Comparison of ENCODE assay signal across 8 cellular contexts in genomic region chr3:195909645-195910498, GRCh38. TPM values are rescaled to one million over a fixed set of nuclear protein-coding genes. Genes with fewer than 3 reads are reported as not detected.
DNase-seq lines count a peak whose midpoint lies in the region; ATAC-seq, FAIRE-seq and TF ChIP-seq lines count a peak whose summit lies in the region.

No MANE protein-coding gene starts in this region.

- no peaks in the 10 kb centered on the region for H3K9me3 Mint-ChIP-seq in activated CD4-positive, alpha-beta T cell treated with anti-CD3 and anti-CD28 coated beads, Interleukin-2, amount 10 ng/mL, durations not matched to agents 7 days and 5 days

- H3K27ac ChIP-seq in HepG2 (ENCODE audit: extremely low read length, insufficient read depth, low read length), result no peak overlapping the region

- H3K36me3 Mint-ChIP-seq in activated CD4-positive, alpha-beta T cell treated with anti-CD3 and anti-CD28 coated beads, Interleukin-2, amount 10 ng/mL, durations not matched to agents 7 days and 5 days (ENCODE audit: low read depth), result peaks cover 23% of the 10 kb centered on the region

- no peak for TF ChIP-seq RAD21 in HepG2 (CRISPR knock-in tag; IDR thresholded peaks at IDR 0.05)

- DNase-seq in ACHN (peak; percentile 73), NCI-H446 (lab: John Stamatoyannopoulos, UW) (peak; percentile 30 to 79), cortex of kidney (lab: John Stamatoyannopoulos, UW) (peak; percentile 48), HepG2 (ENCODE audit: low spot score) (peak; percentile 58)
- DNase-seq in activated CD4-positive, alpha-beta T cell treated with anti-CD3 and anti-CD28 coated beads, Interleukin-2, amount 10 ng/mL, durations not matched to agents 7 days and 5 days, result peak; percentile 88
- DNase-seq in stimulated activated CD4-positive, alpha-beta T cell treated with anti-CD3 and anti-CD28 coated beads, Interleukin-2, amount 100 ng/mL, for 48 hours, result peak; percentile 82 to 86

- peak overlapping the region; percentile 57 to 78 (median 63) for H3K4me3 ChIP-seq in HepG2 (replicated peaks in 1 of 3; ENCODE audit: insufficient read depth in 1 of 3, low read depth in 2 of 3, low read length in 3 of 3)

- BruUV-seq in HepG2 (replicated peaks; lab: Mats Ljungman, UMichigan), result no TSS peak

- H3K79me2 ChIP-seq in HepG2 (ENCODE audit: insufficient read depth, low read length), result peaks cover 2% of the 10 kb centered on the region

- no peaks in the 10 kb centered on the region for H3K27me3 Mint-ChIP-seq in activated CD4-positive, alpha-beta T cell treated with anti-CD3 and anti-CD28 coated beads, Interleukin-2, amount 10 ng/mL, durations not matched to agents 7 days and 5 days

- peaks cover 69% of the 10 kb centered on the region for H3K4me1 ChIP-seq in HepG2 (ENCODE audit: insufficient read depth, low read length)

- ATAC-seq in GM19023 (IDR thresholded peaks at IDR 0.05; ENCODE audit: unreplicated experiment) (peak; percentile 45), HG03196 (IDR thresholded peaks at IDR 0.05; ENCODE audit: unreplicated experiment) (peak; percentile 26), HepG2 (peak; percentile 68)

- peak overlapping the region; percentile 76 for H3K27ac Mint-ChIP-seq in activated CD4-positive, alpha-beta T cell treated with anti-CD3 and anti-CD28 coated beads, Interleukin-2, amount 10 ng/mL, durations not matched to agents 7 days and 5 days

- in situ Hi-C loops in ACHN (cut with HindIII; ENCODE audit: low pct_ligation_motif_present, low pct_unique_long_range_greater_than_20kb, low sequenced_read_pairs), result no loop called here
- in situ Hi-C loops in HepG2 (cut with HindIII; ENCODE audit: extremely low pct_ligation_motif_present, low pct_unique_long_range_greater_than_20kb), result loop anchor here (10.0 kb wide), 1 partner anchor 55 kb away; no protein-coding TSS in a partner anchor

- intact Hi-C loops in HepG2 (cut with micrococcal nuclease; ENCODE audit: unreplicated experiment), result no loop called here

- H3K9ac ChIP-seq in HepG2 (ENCODE audit: insufficient read depth, low read depth, low read length), result peak overlapping the region; percentile 53

- FAIRE-seq in HepG2 (lab: Jason Lieb, UNC), result no peak

- no peaks in the 10 kb centered on the region; the same call in 1 of the 2 replicates for H4K20me1 ChIP-seq in HepG2 (ENCODE audit: insufficient read depth, low read length)

- TF ChIP-seq EP300 in HepG2 (IDR thresholded peaks at IDR 0.05; ENCODE audit: low read depth in 2 of 2, low read length in 2 of 2) (no peak), HepG2 (CRISPR knock-in tag; IDR thresholded peaks at IDR 0.05; ENCODE audit: borderline replicate concordance) (no peak)

- POLR2A ChIA-PET in activated CD4-positive, alpha-beta T cell treated with anti-CD3 and anti-CD28 coated beads, Interleukin-2, amount 10 ng/mL, durations not matched to agents 7 days and 5 days (lab: Charles Lee), result interaction anchor here (1.0 kb wide), 1 partner anchor 9 kb away, joined by 4 read pairs; no protein-coding TSS in a partner anchor
- POLR2A ChIA-PET in HepG2 (lab: Yijun Ruan, JAX), result interaction anchor here (1.0 kb wide), 2 partner anchors 9 to 12 kb away, joined by 3 read pairs; no protein-coding TSS in a partner anchor

- H3K36me3 ChIP-seq in HepG2 (replicated peaks in 1 of 2; ENCODE audit: control insufficient read depth in 1 of 2, insufficient read depth in 2 of 2, low read length in 2 of 2), result no peaks in the 10 kb centered on the region

- H3K4me2 ChIP-seq in HepG2 (ENCODE audit: low read depth, low read length), result peak overlapping the region; percentile 86

- CTCF ChIA-PET in activated CD4-positive, alpha-beta T cell treated with anti-CD3 and anti-CD28 coated beads, Interleukin-2, amount 10 ng/mL, durations not matched to agents 7 days and 5 days (lab: Charles Lee), result interaction anchor here (9.8 kb wide), 1 partner anchor 17 kb away, joined by 128 read pairs; no protein-coding TSS in a partner anchor
- CTCF ChIA-PET in HepG2 (lab: Yijun Ruan, JAX; ENCODE audit: low intra/inter-chr PET ratio, low total read pairs), result interaction anchor here (1.4 kb wide), 1 partner anchor 15 kb away, joined by 5 read pairs; no protein-coding TSS in a partner anchor

- no peaks in the 10 kb centered on the region for H3K9me3 ChIP-seq in HepG2 (ENCODE audit: low read length)

- peak overlapping the region; percentile 70 for H2AFZ ChIP-seq in HepG2 (ENCODE audit: low read length)

- no peak; a peak in 1 of 4 replicates for TF ChIP-seq POLR2A in HepG2 (IDR thresholded peaks at IDR 0.05; ENCODE audit: insufficient read depth in 1 of 2, low read depth in 2 of 2, low read length in 2 of 2)

- WGBS in HepG2 (ENCODE audit: low lambda C conversion rate), result 0% methylated on average over 4 of the region's 68 CpGs

- H3K4me1 Mint-ChIP-seq in activated CD4-positive, alpha-beta T cell treated with anti-CD3 and anti-CD28 coated beads, Interleukin-2, amount 10 ng/mL, durations not matched to agents 7 days and 5 days, result peaks cover 26% of the 10 kb centered on the region

- TF ChIP-seq CTCF in HepG2 (CRISPR knock-in tag; IDR thresholded peaks at IDR 0.05), result peak; percentile 45; the same call in 1 of the 2 replicates

- H3K27me3 ChIP-seq in HepG2 (ENCODE audit: control insufficient read depth in 1 of 2, insufficient read depth in 2 of 2, low read length in 2 of 2), result peaks cover 0 to 7% of the 10 kb centered on the region in 2 experiments; a peak in 3 of 5 replicates

- peak overlapping the region; percentile 72 for H3K4me3 Mint-ChIP-seq in activated CD4-positive, alpha-beta T cell treated with anti-CD3 and anti-CD28 coated beads, Interleukin-2, amount 10 ng/mL, durations not matched to agents 7 days and 5 days

TF ChIP-seq in HepG2, 621 proteins besides CTCF, POLR2A, EP300 and RAD21 (continues in another document):
- TF ChIP-seq SP4 (CRISPR knock-in tag; IDR thresholded peaks at IDR 0.05), result peak; percentile 84
- TF ChIP-seq ZNF274 (CRISPR knock-in tag; IDR thresholded peaks at IDR 0.05), result peak; percentile 45; the same call in 1 of the 2 replicates
- no peak for TF ChIP-seq LCORL (IDR thresholded peaks at IDR 0.05)
- TF ChIP-seq LCORL (CRISPR knock-in tag; IDR thresholded peaks at IDR 0.05), result 0 out of 2 replicates have a peak, but pooled peaks have one; percentile 33
- TF ChIP-seq SALL1 (CRISPR knock-in tag; IDR thresholded peaks at IDR 0.05), result peak; percentile 12; the same call in 1 of the 2 replicates
- TF ChIP-seq ELF3 (CRISPR knock-in tag; IDR thresholded peaks at IDR 0.05), result 0 out of 2 replicates have a peak, but pooled peaks have one; percentile 30
- peak; percentile 26 for TF ChIP-seq ZNF781 (CRISPR knock-in tag; IDR thresholded peaks at IDR 0.05; ENCODE audit: borderline replicate concordance, not compliant biosample characterization)
- no peak for TF ChIP-seq ZC3H4 (CRISPR knock-in tag; IDR thresholded peaks at IDR 0.05; ENCODE audit: borderline replicate concordance)
- 0 out of 2 replicates have a peak, but pooled peaks have one; percentile 48 for TF ChIP-seq ZNF619 (CRISPR knock-in tag; IDR thresholded peaks at IDR 0.05)
- TF ChIP-seq HIVEP1 (CRISPR knock-in tag; IDR thresholded peaks at IDR 0.05), result peak; percentile 54; the same call in 1 of the 2 replicates
- 0 out of 4 replicates have a peak, but pooled peaks of 1 of the 2 experiments have one; percentile 43 for TF ChIP-seq KLF16 (CRISPR knock-in tag; IDR thresholded peaks at IDR 0.05)
- TF ChIP-seq NONO (IDR thresholded peaks at IDR 0.05), result no peak
- peak; percentile 53; the same call in 1 of the 2 replicates for TF ChIP-seq NONO (CRISPR knock-in tag; conservative IDR thresholded peaks at IDR 0.05)
- TF ChIP-seq, protein P1, sequence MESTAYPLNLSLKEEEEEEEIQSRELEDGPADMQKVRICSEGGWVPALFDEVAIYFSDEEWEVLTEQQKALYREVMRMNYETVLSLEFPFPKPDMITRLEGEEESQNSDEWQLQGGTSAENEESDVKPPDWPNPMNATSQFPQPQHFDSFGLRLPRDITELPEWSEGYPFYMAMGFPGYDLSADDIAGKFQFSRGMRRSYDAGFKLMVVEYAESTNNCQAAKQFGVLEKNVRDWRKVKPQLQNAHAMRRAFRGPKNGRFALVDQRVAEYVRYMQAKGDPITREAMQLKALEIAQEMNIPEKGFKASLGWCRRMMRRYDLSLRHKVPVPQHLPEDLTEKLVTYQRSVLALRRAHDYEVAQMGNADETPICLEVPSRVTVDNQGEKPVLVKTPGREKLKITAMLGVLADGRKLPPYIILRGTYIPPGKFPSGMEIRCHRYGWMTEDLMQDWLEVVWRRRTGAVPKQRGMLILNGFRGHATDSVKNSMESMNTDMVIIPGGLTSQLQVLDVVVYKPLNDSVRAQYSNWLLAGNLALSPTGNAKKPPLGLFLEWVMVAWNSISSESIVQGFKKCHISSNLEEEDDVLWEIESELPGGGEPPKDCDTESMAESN (CRISPR knock-in tag; conservative IDR thresholded peaks at IDR 0.05), result peak; percentile 55; the same call in 1 of the 2 replicates
- TF ChIP-seq NRL (CRISPR knock-in tag; IDR thresholded peaks at IDR 0.05; ENCODE audit: borderline replicate concordance), result peak; percentile 53; the same call in 1 of the 2 replicates

RNA-seq across cellular contexts. Expression of gene TNK2, which starts 1.5 kb away (rescaled TPM):
- total RNA-seq in activated CD4-positive, alpha-beta T cell treated with anti-CD3 and anti-CD28 coated beads, Interleukin-2, amount 10 ng/mL, durations not matched to agents 7 days and 5 days, result 100 to 1,000 TPM; 121 to 136 TPM
- 3.5 and 5.8 TPM in 2 replicates for total RNA-seq in HepG2 (2016; rRNA removed; fragmentation: Illumina TruSeq; extraction: Trizol)
- total RNA-seq in HepG2 (2016; cell fraction: cytosol; rRNA removed; fragmentation: Illumina TruSeq; extraction: Trizol; ENCODE audit: low read depth), result 1.8 and 2.6 TPM in 2 replicates
- 4.0 and 5.9 TPM in 2 replicates for total RNA-seq in HepG2 (2016; cell fraction: insoluble cytoplasmic fraction; rRNA removed; fragmentation: Illumina TruSeq; extraction: Trizol)
- 3.4 and 3.7 TPM in 2 replicates for total RNA-seq in HepG2 (2016; cell fraction: membrane; rRNA removed; fragmentation: Illumina TruSeq; extraction: Trizol)
- 5.5 and 5.8 TPM in 2 replicates for total RNA-seq in HepG2 (2016; cell fraction: nucleus; rRNA removed; fragmentation: Illumina TruSeq; extraction: Trizol)
- polyA plus RNA-seq in HepG2 (2011; rRNA removed), result 4.6 and 7.5 TPM in 2 replicates
- 2.7 and 3.4 TPM in 2 replicates for polyA plus RNA-seq in HepG2 (2011; cell fraction: cytosol; rRNA removed)
- polyA plus RNA-seq in HepG2 (2011; cell fraction: nucleus; rRNA removed), result 35.4 and 45.4 TPM in 2 replicates
- polyA plus RNA-seq in HepG2 (2012), result 6.7 and 12.2 TPM in 2 replicates
- 0.76 and 1.1 TPM in 2 replicates for polyA plus RNA-seq in HepG2 (2016; cell fraction: cytosol; fragmentation: Illumina TruSeq; extraction: Trizol; ENCODE audit: low read depth)
- 7.3 TPM in 2 replicates for polyA plus RNA-seq in HepG2 (2016; cell fraction: insoluble cytoplasmic fraction; fragmentation: Illumina TruSeq; extraction: Trizol; ENCODE audit: low read depth)
- 1.9 TPM in 2 replicates for polyA plus RNA-seq in HepG2 (2016; cell fraction: membrane; fragmentation: Illumina TruSeq; extraction: Trizol; ENCODE audit: low read depth)
- 24.9 and 28.1 TPM in 2 replicates for polyA plus RNA-seq in HepG2 (2016; cell fraction: nucleus; fragmentation: Illumina TruSeq; extraction: Trizol; ENCODE audit: insufficient read depth, low read depth)
- 14.4 and 18.0 TPM in 2 replicates for polyA minus RNA-seq in HepG2 (2011; rRNA and poly(A)+ RNA removed; ENCODE audit: low replicate concordance)
- 4.1 and 6.0 TPM in 2 replicates for polyA minus RNA-seq in HepG2 (2011; cell fraction: cytosol; rRNA and poly(A)+ RNA removed)
- 4.2 and 5.2 TPM in 2 replicates for polyA minus RNA-seq in HepG2 (2011; cell fraction: nucleus; rRNA and poly(A)+ RNA removed)

Comparison
In these comparisons a context has a peak if more than half of its experiments do, and no peak if none do; other contexts are left out.
1. RNA of gene TNK2, which starts 1.5 kb away (total RNA-seq): 121 to 136 TPM in activated CD4-positive, alpha-beta T cell treated with anti-CD3 and anti-CD28 coated beads, Interleukin-2, amount 10 ng/mL, durations not matched to agents 7 days and 5 days; 1.8 to 5.9 TPM in HepG2; every median in the first group is over 10 times any median in the second.
2. Peak in every context shown above with its lines, with median percentiles within 50 percentile points of each other: DNase-seq and ATAC-seq.